Comparison of ENCODE assay signal across 26 cellular contexts in the genomic region with DNA sequence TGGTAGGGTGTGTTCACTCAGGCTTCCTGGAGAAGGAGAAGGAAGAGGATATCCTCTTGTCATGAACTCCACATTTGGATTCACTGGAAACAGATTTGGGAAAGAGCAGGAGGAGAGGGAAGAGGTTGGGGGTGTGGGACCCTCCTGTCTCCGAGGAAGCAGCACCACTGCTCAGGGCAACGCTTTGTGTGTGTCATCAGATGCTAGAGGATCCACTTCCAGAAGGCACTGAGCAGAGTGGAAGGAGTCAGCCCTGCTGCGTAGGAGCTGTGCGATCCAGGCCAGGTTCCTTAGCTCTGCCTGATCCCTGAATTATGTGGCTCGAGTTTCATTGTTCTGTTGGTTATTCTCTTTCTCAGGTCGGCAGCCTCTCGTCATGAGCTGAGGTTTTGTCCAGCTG. TPM values are rescaled to one million over a fixed set of nuclear protein-coding genes. Genes with fewer than 3 reads are reported as not detected.
DNase-seq lines count a peak whose midpoint lies in the region; ATAC-seq and TF ChIP-seq lines count a peak whose summit lies in the region.
"Had no signal": no experiment of that assay in that cellular context is flagged by ENCODE, and none has a peak within 500 bp of the region (broad histone marks: within the 10 kb centered on the region; RNA-seq: fewer than 3 reads in every experiment).

No MANE protein-coding gene starts in this region.

- no peaks in the 10 kb centered on the region for H3K9me3 Mint-ChIP-seq in endodermal cell
- H3K9me3 Mint-ChIP-seq in nephron progenitor cell = no peaks in the 10 kb centered on the region
- H3K9me3 Mint-ChIP-seq in CD4-positive, alpha-beta memory T cell = peaks cover 0 to 2% (median 0%) of the 10 kb centered on the region in 8 donors
- H3K9me3 Mint-ChIP-seq: activated CD8-positive, alpha-beta T cell treated with anti-CD3 and anti-CD28 coated beads for 36 hours; activated naive CD8-positive, alpha-beta T cell treated with anti-CD3 and anti-CD28 coated beads, Interleukin-2, amount 50 U/mL, for 24 hours; mesothelial cell of epicardium; natural killer cell; T-cell had no signal

- intact Hi-C loops in heart right ventricle (cut with DNase I) (loop anchor here in 1 of 10 donors (10.0 kb wide), 1 partner anchor 62 kb away; no protein-coding TSS in a partner anchor), Right ventricle myocardium inferior (cut with DNase I) (no loop called here), upper lobe of right lung (cut with DNase I) (no loop called here)
- intact Hi-C loops in CD4-positive, alpha-beta memory T cell (cut with micrococcal nuclease) = no loop called here

- POLR2A ChIA-PET in CD4-positive, alpha-beta memory T cell (lab: Charles Lee; ENCODE audit: partially characterized antibody) = no interaction called here

- H3K9ac ChIP-seq in endodermal cell (ENCODE audit: extremely low read depth, low read length, poor library complexity, severe bottlenecking) = no peak overlapping the region

- no peaks in the 10 kb centered on the region for H3K27me3 ChIP-seq in heart right ventricle
- H3K27me3 ChIP-seq in endodermal cell (ENCODE audit: control insufficient read depth, insufficient read depth, low read length, poor library complexity, severe bottlenecking) = no peaks in the 10 kb centered on the region
- H3K27me3 ChIP-seq in upper lobe of right lung = no peaks in the 10 kb centered on the region
- H3K27me3 ChIP-seq in CD4-positive, alpha-beta memory T cell (ENCODE audit: insufficient read depth, low read length) = no peaks in the 10 kb centered on the region

- WGBS in heart right ventricle, 2 donors = 60 to 65% methylated on average over 7 of the region's 7 CpGs
- 85 to 92% methylated on average over 7 of the region's 7 CpGs for WGBS in endodermal cell (ENCODE audit: insufficient coverage in 1 of 2, insufficient read length in 1 of 2), 2 experiments

- H3K4me3 ChIP-seq in heart right ventricle (no peak overlapping the region), endodermal cell (ENCODE audit: low read length) (no peak overlapping the region), upper lobe of right lung (no peak overlapping the region)
- H3K4me3 ChIP-seq in CD4-positive, alpha-beta memory T cell (ENCODE audit: low read length in 2 of 2) = no peak overlapping the region
- H3K4me3 ChIP-seq: PC-9, skin epidermis had no signal

- H3K4me3 Mint-ChIP-seq in endodermal cell (no peak overlapping the region), nephron progenitor cell (no peak overlapping the region)
- H3K4me3 Mint-ChIP-seq in CD4-positive, alpha-beta memory T cell = no peak overlapping the region
- H3K4me3 Mint-ChIP-seq: activated CD8-positive, alpha-beta T cell treated with anti-CD3 and anti-CD28 coated beads for 36 hours; activated naive CD8-positive, alpha-beta T cell treated with anti-CD3 and anti-CD28 coated beads, Interleukin-2, amount 50 U/mL, for 24 hours; mesothelial cell of epicardium; natural killer cell; T-cell had no signal

- CTCF ChIA-PET in CD4-positive, alpha-beta memory T cell (lab: Charles Lee; ENCODE audit: partially characterized antibody) = interaction anchor here (0.7 to 0.9 kb wide), 2 partner anchors 21 to 1119 kb away, joined by 3 read pairs; no protein-coding TSS in a partner anchor

- H3K36me3 Mint-ChIP-seq in endodermal cell (ENCODE audit: low read depth) (peaks cover 4% of the 10 kb centered on the region), nephron progenitor cell (ENCODE audit: low read depth) (peaks cover 9% of the 10 kb centered on the region)
- H3K36me3 Mint-ChIP-seq in CD4-positive, alpha-beta memory T cell = peaks cover 0 to 13% of the 10 kb centered on the region in 2 donors
- H3K36me3 Mint-ChIP-seq: natural killer cell, T-cell had no signal

- peak in 1 of 2 donors; percentile 15 for DNase-seq in heart right ventricle
- no peak for DNase-seq in Right ventricle myocardium inferior (ENCODE audit: missing footprints)
- peak; percentile 45 for DNase-seq in endodermal cell
- DNase-seq in nephron progenitor cell = no peak
- DNase-seq in upper lobe of right lung = no peak
- no peak for DNase-seq in CD4-positive, alpha-beta memory T cell
- DNase-seq: activated CD4-positive, alpha-beta T cell treated with anti-CD3 and anti-CD28 coated beads for 1 hour; activated CD8-positive, alpha-beta T cell treated with anti-CD3 and anti-CD28 coated beads for 36 hours; activated gamma-delta T cell; activated naive CD8-positive, alpha-beta T cell treated with anti-CD3 and anti-CD28 coated beads, Interleukin-2, amount 50 U/mL, for 24 hours; C1 segment of cervical spinal cord; cerebellar nuclear complex; H7; left colon; natural killer cell; NCI-H1048; NCI-H1694 treated with DMSO at 0.1 percent for 48 hours; PC-9; SIG-M5; stimulated activated CD4-positive, alpha-beta T cell treated with anti-CD3 and anti-CD28 coated beads, Interleukin-1b, Interleukin-23, amount 100 ng/mL, for 48 hours; substantia nigra; T-cell had no signal

- H3K27ac ChIP-seq in heart right ventricle (peak overlapping the region in 9 of 10 donors; percentile 2 to 78 (median 47)), endodermal cell (ENCODE audit: low read depth, low read length) (no peak overlapping the region), upper lobe of right lung (peak overlapping the region; percentile 25)
- H3K27ac ChIP-seq in CD4-positive, alpha-beta memory T cell (ENCODE audit: low read depth, low read length) = no peak overlapping the region
- H3K27ac ChIP-seq: HL-60, PC-9 had no signal

- H3K27ac Mint-ChIP-seq in endodermal cell (no peak overlapping the region), nephron progenitor cell (peak overlapping the region; percentile 90)
- no peak overlapping the region for H3K27ac Mint-ChIP-seq in CD4-positive, alpha-beta memory T cell
- H3K27ac Mint-ChIP-seq: activated CD8-positive, alpha-beta T cell treated with anti-CD3 and anti-CD28 coated beads for 36 hours; activated naive CD8-positive, alpha-beta T cell treated with anti-CD3 and anti-CD28 coated beads, Interleukin-2, amount 50 U/mL, for 24 hours; natural killer cell; T-cell had no signal

- H3K9me3 ChIP-seq in heart right ventricle = no peaks in the 10 kb centered on the region
- no peaks in the 10 kb centered on the region for H3K9me3 ChIP-seq in endodermal cell (ENCODE audit: control insufficient read depth, low read length)
- no peaks in the 10 kb centered on the region for H3K9me3 ChIP-seq in upper lobe of right lung
- H3K9me3 ChIP-seq in CD4-positive, alpha-beta memory T cell (ENCODE audit: control insufficient read depth in 1 of 2, low read length in 2 of 2) = no peaks in the 10 kb centered on the region

- ATAC-seq in heart right ventricle (peak in 6 of 8 donors; percentile 18 to 59 (median 34)), Right ventricle myocardium inferior (no peak), upper lobe of right lung (no peak), HG03097 (IDR thresholded peaks at IDR 0.05; ENCODE audit: low FRiP score, unreplicated experiment) (no peak)
- ATAC-seq: activated CD8-positive, alpha-beta T cell treated with anti-CD3 and anti-CD28 coated beads for 36 hours; activated naive CD8-positive, alpha-beta T cell treated with anti-CD3 and anti-CD28 coated beads, Interleukin-2, amount 50 U/mL, for 24 hours; left colon; natural killer cell; T-cell had no signal

- H3K36me3 ChIP-seq in heart right ventricle (no peaks in the 10 kb centered on the region), endodermal cell (ENCODE audit: control insufficient read depth, insufficient read depth, low read length) (no peaks in the 10 kb centered on the region), upper lobe of right lung (no peaks in the 10 kb centered on the region)
- H3K36me3 ChIP-seq in CD4-positive, alpha-beta memory T cell (ENCODE audit: insufficient read depth, low read length) = no peaks in the 10 kb centered on the region

- H3K4me1 ChIP-seq in heart right ventricle = peaks cover 5 to 61% (median 16%) of the 10 kb centered on the region in 9 donors
- peaks cover 3% of the 10 kb centered on the region for H3K4me1 ChIP-seq in endodermal cell (ENCODE audit: control insufficient read depth, insufficient read depth, low read length)
- peaks cover 3% of the 10 kb centered on the region for H3K4me1 ChIP-seq in upper lobe of right lung
- no peaks in the 10 kb centered on the region for H3K4me1 ChIP-seq in CD4-positive, alpha-beta memory T cell (ENCODE audit: insufficient read depth, low read length)

- H3K4me1 Mint-ChIP-seq in endodermal cell (peaks cover 10% of the 10 kb centered on the region), nephron progenitor cell (peaks cover 20% of the 10 kb centered on the region)
- no peaks in the 10 kb centered on the region for H3K4me1 Mint-ChIP-seq in CD4-positive, alpha-beta memory T cell
- H3K4me1 Mint-ChIP-seq: activated naive CD8-positive, alpha-beta T cell treated with anti-CD3 and anti-CD28 coated beads, Interleukin-2, amount 50 U/mL, for 24 hours; natural killer cell; T-cell had no signal

- no peaks in the 10 kb centered on the region for H3K27me3 Mint-ChIP-seq in endodermal cell (ENCODE audit: insufficient read depth)
- H3K27me3 Mint-ChIP-seq in nephron progenitor cell (ENCODE audit: low read depth, poor library complexity) = peaks cover 15% of the 10 kb centered on the region
- H3K27me3 Mint-ChIP-seq in CD4-positive, alpha-beta memory T cell = no peaks in the 10 kb centered on the region
- H3K27me3 Mint-ChIP-seq: activated CD8-positive, alpha-beta T cell treated with anti-CD3 and anti-CD28 coated beads for 36 hours; activated naive CD8-positive, alpha-beta T cell treated with anti-CD3 and anti-CD28 coated beads, Interleukin-2, amount 50 U/mL, for 24 hours; T-cell had no signal

- TF ChIP-seq CTCF in heart right ventricle (IDR thresholded peaks at IDR 0.05) (no peak), endodermal cell (conservative IDR thresholded peaks at IDR 0.05) (no peak), nephron progenitor cell (IDR thresholded peaks at IDR 0.05) (no peak), upper lobe of right lung (IDR thresholded peaks at IDR 0.05) (no peak)

RNA-seq across cellular contexts. Expression of a gene that starts 37.3 kb away (rescaled TPM):
- 100 to 1,000 TPM in 3 of 10 donors, 10 to 100 TPM in 7; 67.8 to 117 (median 87.4) TPM for total RNA-seq in heart right ventricle
- 10 to 100 TPM; 24.2 to 36.1 TPM for polyA plus RNA-seq in heart right ventricle
- total RNA-seq in Right ventricle myocardium inferior = 110 TPM
- 10 to 100 TPM; 45.1 to 53.0 TPM for total RNA-seq in endodermal cell
- 25.6 TPM for polyA plus RNA-seq in endodermal cell (2013, experiment 1 of 2)
- 21.9 TPM for polyA plus RNA-seq in endodermal cell (2013, experiment 2 of 2)
- total RNA-seq in upper lobe of right lung = 131 TPM
- 10 to 100 TPM in 1 of 2 experiments, 1 to 10 TPM in 1; 9.9 to 10.3 TPM for total RNA-seq in CD4-positive, alpha-beta memory T cell
- polyA plus RNA-seq in CD4-positive, alpha-beta memory T cell = 1 to 10 TPM; 2.4 to 7.7 TPM

Comparison
In these comparisons a context has a peak if more than half of its experiments do, and no peak if none do; other contexts are left out.
1. ATAC-seq: peak in heart right ventricle (6 of 8); none in Right ventricle myocardium inferior (single experiment), upper lobe of right lung (single experiment) and HG03097 (single experiment).
2. H3K27ac ChIP-seq: peak in heart right ventricle (9 of 10) and upper lobe of right lung (single experiment); none in endodermal cell (single experiment) and CD4-positive, alpha-beta memory T cell (single experiment).